30 cellular contexts compared by ENCODE assay signal in the genomic region with DNA sequence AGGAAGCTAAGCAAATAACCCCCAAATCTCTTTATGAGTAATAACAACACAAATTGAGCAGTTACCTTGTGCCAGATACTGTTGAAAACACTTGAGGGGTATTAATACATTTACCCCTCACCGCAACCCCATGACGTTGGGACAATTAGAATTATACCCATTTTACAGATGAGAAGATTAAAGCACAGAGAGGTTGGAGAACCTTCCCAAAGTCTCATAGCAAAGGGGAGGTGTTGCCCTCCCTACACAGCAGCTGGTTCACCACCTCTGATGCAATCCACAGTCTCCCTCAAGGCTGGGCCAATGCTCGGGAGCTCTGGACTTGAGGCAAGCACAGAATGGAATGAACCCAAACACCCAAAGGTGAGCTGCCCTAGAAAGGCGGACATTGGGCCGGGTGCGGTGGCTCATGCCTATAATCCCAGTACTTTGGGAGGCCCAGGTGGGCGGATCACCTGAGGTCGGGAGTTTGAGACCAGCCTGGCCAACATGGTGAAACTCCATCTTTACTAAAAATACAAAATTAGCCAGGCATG.
"Had no signal": no experiment of that assay in that cellular context is flagged by ENCODE, and none has a peak within 500 bp of the region (broad histone marks: within the 10 kb centered on the region; RNA-seq: fewer than 3 reads in every experiment).

No MANE protein-coding gene starts in this region.

- H3K9me3 Mint-ChIP-seq: activated naive CD4-positive, alpha-beta T cell treated with anti-CD3 and anti-CD28 coated beads, Interleukin-2, amount 50 U/mL, for 24 hours; activated T-cell treated with anti-CD3 and anti-CD28 coated beads, Interleukin-2, amount 50 U/mL, for 24 hours; activated T-helper 2 cell treated with anti-CD3 and anti-CD28 coated beads, Interferon-gamma antibody, Interleukin-2, Interleukin-4, amounts not matched to agents 10 μg/mL and 5 μg/mL and 100 μg/mL, durations not matched to agents 14 hours and 24 hours and 36 hours had no signal

- DNase-seq: activated CD4-positive, alpha-beta T cell treated with anti-CD3 and anti-CD28 coated beads, Interleukin-2, amount 10 ng/mL, durations not matched to agents 24 days and 14 days; activated CD4-positive, alpha-beta T cell treated with anti-CD3 and anti-CD28 coated beads, Interleukin-2, amount 50 U/mL, for 48 hours; activated CD8-positive, alpha-beta T cell treated with anti-CD3 and anti-CD28 coated beads, Interleukin-2, amount 10 ng/mL, durations not matched to agents 7 days and 5 days; activated gamma-delta T cell; activated naive CD4-positive, alpha-beta T cell treated with Interleukin-2 at 50 U/mL for 16 hours; activated T-cell treated with anti-CD3 and anti-CD28 coated beads, Interleukin-2, amount 50 U/mL, for 24 hours; anterior cingulate cortex; caudate nucleus; cerebellar nuclear complex; NCI-H1092 treated with DMSO at 0.1 percent for 48 hours; NCI-H1417; NCI-H146; NCI-H187; NCI-H2029 treated with DMSO at 0.1 percent for 48 hours; NCI-H2107; NCI-H2171; NCI-H510A; NCI-H526; NCI-H748 treated with DMSO at 0.1 percent for 48 hours; NK-92 treated with Interleukin-12 subunit alpha and Interleukin-12 subunit beta, amount 100 ng/mL, for 24 hours; PC-3; Peyer's patch; RPMI8226; SIG-M5; SW 1271; T1000 had no signal

- H3K27ac ChIP-seq: Peyer's patch had no signal

- H3K27me3 Mint-ChIP-seq: activated CD4-positive, alpha-beta T cell treated with anti-CD3 and anti-CD28 coated beads, Interleukin-2, amount 10 ng/mL, durations not matched to agents 24 days and 14 days; activated naive CD4-positive, alpha-beta T cell treated with anti-CD3 and anti-CD28 coated beads, Interleukin-2, amount 50 U/mL, for 24 hours; activated T-cell treated with anti-CD3 and anti-CD28 coated beads, Interleukin-2, amount 50 U/mL, for 24 hours had no signal

- H3K9me3 ChIP-seq: Peyer's patch had no signal

- ATAC-seq: activated CD8-positive, alpha-beta T cell treated with anti-CD3 and anti-CD28 coated beads, Interleukin-2, amount 10 ng/mL, durations not matched to agents 7 days and 5 days; PC-3 had no signal

- H3K36me3 Mint-ChIP-seq: activated naive CD4-positive, alpha-beta T cell treated with anti-CD3 and anti-CD28 coated beads, Interleukin-2, amount 50 U/mL, for 24 hours; brain had no signal

- FAIRE-seq: bronchial epithelial cell had no signal

- H3K4me3 ChIP-seq: Peyer's patch had no signal

- H3K36me3 ChIP-seq: Peyer's patch had no signal

- H3K27ac Mint-ChIP-seq: activated CD4-positive, alpha-beta T cell treated with anti-CD3 and anti-CD28 coated beads, Interleukin-2, amount 10 ng/mL, durations not matched to agents 24 days and 14 days; activated CD8-positive, alpha-beta T cell treated with anti-CD3 and anti-CD28 coated beads, Interleukin-2, amount 10 ng/mL, durations not matched to agents 7 days and 5 days; activated naive CD4-positive, alpha-beta T cell treated with anti-CD3 and anti-CD28 coated beads, Interleukin-2, amount 50 U/mL, for 24 hours; activated T-cell treated with anti-CD3 and anti-CD28 coated beads, Interleukin-2, amount 50 U/mL, for 24 hours; activated T-helper 2 cell treated with anti-CD3 and anti-CD28 coated beads, Interferon-gamma antibody, Interleukin-2, Interleukin-4, amounts not matched to agents 10 μg/mL and 5 μg/mL and 100 μg/mL, durations not matched to agents 14 hours and 24 hours and 36 hours had no signal

- H3K27me3 ChIP-seq: Peyer's patch had no signal

- H3K4me3 Mint-ChIP-seq: activated CD4-positive, alpha-beta T cell treated with anti-CD3 and anti-CD28 coated beads, Interleukin-2, amount 10 ng/mL, durations not matched to agents 24 days and 14 days; activated CD8-positive, alpha-beta T cell treated with anti-CD3 and anti-CD28 coated beads, Interleukin-2, amount 10 ng/mL, durations not matched to agents 7 days and 5 days; activated naive CD4-positive, alpha-beta T cell treated with anti-CD3 and anti-CD28 coated beads, Interleukin-2, amount 50 U/mL, for 24 hours; activated T-cell treated with anti-CD3 and anti-CD28 coated beads, Interleukin-2, amount 50 U/mL, for 24 hours; brain had no signal
